In genomic region chr2:40178171-40178778, GRCh38 we compare ENCODE assay signal across 1 cellular context.
TF ChIP-seq lines count a peak whose summit lies in the region.

No MANE protein-coding gene starts in this region.

TF ChIP-seq in GM23338, 12 proteins besides CTCF, POLR2A, EP300 and RAD21 (continued from another document):
- TF ChIP-seq ZNF462 (CRISPR knock-in tag; IDR thresholded peaks at IDR 0.05) (no peak), ZNF331 (CRISPR knock-in tag; IDR thresholded peaks at IDR 0.05; ENCODE audit: low read depth) (no peak), JUNB (IDR thresholded peaks at IDR 0.05; ENCODE audit: unreplicated experiment) (no peak), NANOG (IDR thresholded peaks at IDR 0.05; ENCODE audit: borderline replicate concordance) (no peak), ZNF114 (CRISPR knock-in tag; IDR thresholded peaks at IDR 0.05) (no peak), STAT1 (IDR thresholded peaks at IDR 0.05; ENCODE audit: unreplicated experiment) (no peak)
- TF ChIP-seq, protein P1, sequence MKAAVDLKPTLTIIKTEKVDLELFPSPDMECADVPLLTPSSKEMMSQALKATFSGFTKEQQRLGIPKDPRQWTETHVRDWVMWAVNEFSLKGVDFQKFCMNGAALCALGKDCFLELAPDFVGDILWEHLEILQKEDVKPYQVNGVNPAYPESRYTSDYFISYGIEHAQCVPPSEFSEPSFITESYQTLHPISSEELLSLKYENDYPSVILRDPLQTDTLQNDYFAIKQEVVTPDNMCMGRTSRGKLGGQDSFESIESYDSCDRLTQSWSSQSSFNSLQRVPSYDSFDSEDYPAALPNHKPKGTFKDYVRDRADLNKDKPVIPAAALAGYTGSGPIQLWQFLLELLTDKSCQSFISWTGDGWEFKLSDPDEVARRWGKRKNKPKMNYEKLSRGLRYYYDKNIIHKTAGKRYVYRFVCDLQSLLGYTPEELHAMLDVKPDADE (IDR thresholded peaks at IDR 0.05) = no peak
